In the genomic region with DNA sequence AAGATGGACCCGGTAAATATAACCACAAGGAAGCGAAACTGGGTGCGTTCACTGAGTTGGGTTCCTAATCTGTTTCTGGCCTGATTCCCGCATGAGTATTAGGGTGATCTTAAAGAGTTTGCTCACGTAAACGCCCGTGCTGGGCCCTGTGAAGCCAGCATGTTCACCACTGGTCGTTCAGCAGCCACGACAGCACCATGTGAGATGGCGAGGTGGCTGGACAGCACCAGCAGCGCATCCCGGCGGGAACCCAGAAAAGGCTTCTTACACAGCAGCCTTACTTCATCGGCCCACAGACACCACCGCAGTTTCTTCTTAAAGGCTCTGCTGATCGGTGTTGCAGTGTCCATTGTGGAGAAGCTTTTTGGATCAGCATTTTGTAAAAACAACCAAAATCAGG, we compare ENCODE assay signal across 2 cellular contexts.
TF ChIP-seq lines count a peak whose summit lies in the region.

No MANE protein-coding gene starts in this region.

TF ChIP-seq in IMR-90, 13 proteins besides CTCF, POLR2A, EP300 and RAD21:
- no peak for TF ChIP-seq MXI1 (IDR thresholded peaks at IDR 0.05; ENCODE audit: borderline replicate concordance, low read depth, low read length)
- TF ChIP-seq RFX5 (IDR thresholded peaks at IDR 0.05; ENCODE audit: low read depth, low read length), result no peak
- no peak for TF ChIP-seq NFE2L2 (IDR thresholded peaks at IDR 0.05; ENCODE audit: low read depth, low read length)
- TF ChIP-seq CHD1 (IDR thresholded peaks at IDR 0.05; ENCODE audit: low read depth, low read length), result no peak
- TF ChIP-seq MAFK (IDR thresholded peaks at IDR 0.05; ENCODE audit: low read depth, low read length), result no peak
- no peak for TF ChIP-seq BHLHE40 (IDR thresholded peaks at IDR 0.05; ENCODE audit: low read depth, low read length)
- TF ChIP-seq RCOR1 (IDR thresholded peaks at IDR 0.05; ENCODE audit: insufficient replicate concordance, low read length), result no peak
- TF ChIP-seq SMC3 (IDR thresholded peaks at IDR 0.05; ENCODE audit: low read depth, low read length), result no peak
- TF ChIP-seq FOS (IDR thresholded peaks at IDR 0.05; ENCODE audit: low read depth, low read length), result no peak
- TF ChIP-seq, protein P1, sequence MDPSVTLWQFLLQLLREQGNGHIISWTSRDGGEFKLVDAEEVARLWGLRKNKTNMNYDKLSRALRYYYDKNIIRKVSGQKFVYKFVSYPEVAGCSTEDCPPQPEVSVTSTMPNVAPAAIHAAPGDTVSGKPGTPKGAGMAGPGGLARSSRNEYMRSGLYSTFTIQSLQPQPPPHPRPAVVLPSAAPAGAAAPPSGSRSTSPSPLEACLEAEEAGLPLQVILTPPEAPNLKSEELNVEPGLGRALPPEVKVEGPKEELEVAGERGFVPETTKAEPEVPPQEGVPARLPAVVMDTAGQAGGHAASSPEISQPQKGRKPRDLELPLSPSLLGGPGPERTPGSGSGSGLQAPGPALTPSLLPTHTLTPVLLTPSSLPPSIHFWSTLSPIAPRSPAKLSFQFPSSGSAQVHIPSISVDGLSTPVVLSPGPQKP (IDR thresholded peaks at IDR 0.05; ENCODE audit: borderline replicate concordance, low read depth, low read length), result no peak
- TF ChIP-seq, protein P2, sequence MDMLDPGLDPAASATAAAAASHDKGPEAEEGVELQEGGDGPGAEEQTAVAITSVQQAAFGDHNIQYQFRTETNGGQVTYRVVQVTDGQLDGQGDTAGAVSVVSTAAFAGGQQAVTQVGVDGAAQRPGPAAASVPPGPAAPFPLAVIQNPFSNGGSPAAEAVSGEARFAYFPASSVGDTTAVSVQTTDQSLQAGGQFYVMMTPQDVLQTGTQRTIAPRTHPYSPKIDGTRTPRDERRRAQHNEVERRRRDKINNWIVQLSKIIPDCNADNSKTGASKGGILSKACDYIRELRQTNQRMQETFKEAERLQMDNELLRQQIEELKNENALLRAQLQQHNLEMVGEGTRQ (IDR thresholded peaks at IDR 0.05; ENCODE audit: low read depth, low read length), result no peak

TF ChIP-seq in endothelial cell of umbilical vein, 7 proteins besides CTCF, POLR2A, EP300 and RAD21:
- TF ChIP-seq POLR2AphosphoS5 (IDR thresholded peaks at IDR 0.05; ENCODE audit: insufficient read depth, low read depth, low read length), result no peak
- TF ChIP-seq EZH2 (IDR thresholded peaks at IDR 0.05; ENCODE audit: borderline replicate concordance, low read depth, low read length, severe bottlenecking), result no peak
- TF ChIP-seq JUN (IDR thresholded peaks at IDR 0.05; ENCODE audit: borderline replicate concordance, insufficient read depth, insufficient read length, low read depth), result no peak
- TF ChIP-seq MYC (IDR thresholded peaks at IDR 0.05; ENCODE audit: low read depth, low read length), result no peak
- no peak for TF ChIP-seq FOS (IDR thresholded peaks at IDR 0.05; ENCODE audit: borderline replicate concordance, insufficient read depth, low read length)
- no peak for TF ChIP-seq GATA2 (IDR thresholded peaks at IDR 0.05; ENCODE audit: insufficient read depth, insufficient read length, low read depth, low read length)
- TF ChIP-seq, protein P3, sequence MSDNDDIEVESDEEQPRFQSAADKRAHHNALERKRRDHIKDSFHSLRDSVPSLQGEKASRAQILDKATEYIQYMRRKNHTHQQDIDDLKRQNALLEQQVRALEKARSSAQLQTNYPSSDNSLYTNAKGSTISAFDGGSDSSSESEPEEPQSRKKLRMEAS (IDR thresholded peaks at IDR 0.05; ENCODE audit: insufficient read depth, insufficient read length), result no peak
